In the genomic region with DNA sequence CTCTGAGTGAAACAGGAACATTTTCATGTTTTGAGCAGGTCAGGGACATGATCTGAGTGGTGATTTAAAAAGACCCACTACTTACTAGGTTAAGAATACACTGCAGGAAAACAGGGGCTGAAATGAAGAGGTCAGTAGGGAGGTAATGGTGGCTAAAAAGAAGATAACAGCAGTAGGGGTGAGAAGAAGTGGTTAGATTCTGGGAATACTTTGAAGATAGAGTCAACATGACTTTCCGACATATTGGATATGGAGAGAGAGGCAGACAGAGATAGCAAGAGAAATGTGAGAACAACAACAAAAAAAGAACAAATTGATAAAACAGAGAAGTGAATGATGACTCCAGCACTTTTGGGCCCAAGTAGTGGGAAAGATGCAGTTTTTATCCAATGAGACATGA, we compare ENCODE assay signal across 19 cellular contexts.
DNase-seq lines count a peak whose midpoint lies in the region; ATAC-seq and TF ChIP-seq lines count a peak whose summit lies in the region.
"Had no signal": no experiment of that assay in that cellular context is flagged by ENCODE, and none has a peak within 500 bp of the region (broad histone marks: within the 10 kb centered on the region; RNA-seq: fewer than 3 reads in every experiment).

No MANE protein-coding gene starts in this region.

- no peaks in the 10 kb centered on the region for H3K27me3 ChIP-seq in HCT116 (ENCODE audit: insufficient read depth, low read length)
- H3K27me3 ChIP-seq in mesendoderm (ENCODE audit: insufficient read depth, low read length, poor library complexity) = no peaks in the 10 kb centered on the region
- H3K27me3 ChIP-seq in SJCRH30 = no peaks in the 10 kb centered on the region
- H3K27me3 ChIP-seq: BLaER1 treated with 17β-estradiol and CSF1 and Interleukin-3, amounts not matched to agents 10 nM and 100 nM had no signal

- H3K56ac ChIP-seq in mesendoderm (ENCODE audit: low read length) = peak overlapping the region; percentile 75

- RAD21 ChIA-PET in HCT116 (lab: Charles Lee; ENCODE audit: low non-redundant PET in 1 of 2, low total read pairs in 2 of 2, uncharacterized antibody in 2 of 2, unreplicated experiment in 2 of 2) = interaction anchor here in 1 of 2 experiments (0.9 kb wide), 1 partner anchor 371 kb away, joined by 3 read pairs; no protein-coding TSS in a partner anchor

- POLR2A ChIA-PET in HCT116 (lab: Charles Lee) = no interaction called here

- H3K23ac ChIP-seq in mesendoderm (ENCODE audit: low read length) = no peak overlapping the region

- TF ChIP-seq POLR2A in HCT116 (IDR thresholded peaks at IDR 0.05; ENCODE audit: borderline replicate concordance, extremely low read depth, insufficient read depth, insufficient read length) = no peak

- no peak overlapping the region for H3K9ac ChIP-seq in HCT116 (ENCODE audit: low read length)
- H3K9ac ChIP-seq in mesendoderm (ENCODE audit: low read length) = peak overlapping the region; percentile 15
- H3K9ac ChIP-seq: BLaER1 treated with 17β-estradiol and CSF1 and Interleukin-3, amounts not matched to agents 10 nM and 100 nM had no signal

- no peak overlapping the region for H4K8ac ChIP-seq in mesendoderm (ENCODE audit: low read depth, low read length)

- H3K4me1 ChIP-seq in HCT116 (ENCODE audit: control insufficient read depth in 1 of 2, insufficient read depth in 2 of 2, low read length in 2 of 2) (no peaks in the 10 kb centered on the region), mesendoderm (ENCODE audit: control insufficient read depth, low read depth, low read length) (peaks cover 6% of the 10 kb centered on the region), SJCRH30 (no peaks in the 10 kb centered on the region)
- H3K4me1 ChIP-seq: BE2C had no signal

- TF ChIP-seq RAD21 in HCT116 (IDR thresholded peaks at IDR 0.05; ENCODE audit: low read depth) = no peak

- H3K27ac ChIP-seq in HCT116 (ENCODE audit: low read depth, low read length) (no peak overlapping the region), mesendoderm (ENCODE audit: low read depth, low read length) (peak overlapping the region; percentile 9), SJCRH30 (no peak overlapping the region)
- H3K27ac ChIP-seq: A549; BLaER1 treated with 17β-estradiol and CSF1 and Interleukin-3, amounts not matched to agents 10 nM and 100 nM had no signal

- no peaks in the 10 kb centered on the region for H3K9me3 ChIP-seq in HCT116 (ENCODE audit: control insufficient read depth in 1 of 2, insufficient read depth in 1 of 2, low read depth in 1 of 2, low read length in 2 of 2)
- no peaks in the 10 kb centered on the region for H3K9me3 ChIP-seq in SJCRH30 (replicated peaks)
- H3K9me3 ChIP-seq: A549; BE2C; BLaER1 treated with 17β-estradiol and CSF1 and Interleukin-3, amounts not matched to agents 10 nM and 100 nM had no signal

- no peaks in the 10 kb centered on the region for H3K9me2 ChIP-seq in HCT116 (ENCODE audit: insufficient read depth)

- H2BK15ac ChIP-seq in mesendoderm (replicated peaks; ENCODE audit: low read depth) = peak overlapping the region; percentile 59

- peak overlapping the region; percentile 91 for H2BK5ac ChIP-seq in mesendoderm (ENCODE audit: low read length)

- ATAC-seq in HCT116 = no peak

- H3K4ac ChIP-seq in mesendoderm (ENCODE audit: low read depth, low read length) = no peak overlapping the region

- intact Hi-C loops in HCT116 (cut with micrococcal nuclease) = loop anchor here (1.0 to 2.0 kb wide), 3 partner anchors 292 to 573 kb away; no protein-coding TSS in a partner anchor

- no peak overlapping the region for H2BK120ac ChIP-seq in mesendoderm (ENCODE audit: low read depth, low read length)

- H3K79me2 ChIP-seq in HCT116 (ENCODE audit: insufficient read depth, low read length) (no peaks in the 10 kb centered on the region), mesendoderm (ENCODE audit: control insufficient read depth, insufficient read depth, low read length) (no peaks in the 10 kb centered on the region)

- no peak overlapping the region for H3K18ac ChIP-seq in mesendoderm (ENCODE audit: low read length)

- no peaks in the 10 kb centered on the region for H3K79me1 ChIP-seq in mesendoderm (ENCODE audit: low read length)

- CTCF ChIA-PET in HCT116 (lab: Charles Lee) = interaction anchor here (0.7 to 2.1 kb wide), 11 partner anchors 11 to 473 kb away, joined by 3 to 32 read pairs (median 3); no protein-coding TSS in a partner anchor

- H2AK5ac ChIP-seq in mesendoderm (ENCODE audit: low read length) = peak overlapping the region; percentile 87

- no peak overlapping the region for H3K4me3 ChIP-seq in HCT116 (replicated peaks in 1 of 2; ENCODE audit: low read depth in 1 of 2, low read length in 2 of 2)
- no peak overlapping the region for H3K4me3 ChIP-seq in mesendoderm (ENCODE audit: low read length)
- H3K4me3 ChIP-seq in SJCRH30 = no peak overlapping the region
- H3K4me3 ChIP-seq: A549; BLaER1 treated with 17β-estradiol and CSF1 and Interleukin-3, amounts not matched to agents 10 nM and 100 nM; GM12878 had no signal

- H4K20me1 ChIP-seq in HCT116 (ENCODE audit: insufficient read depth) = no peaks in the 10 kb centered on the region
- H4K20me1 ChIP-seq: BLaER1 treated with 17β-estradiol and CSF1 and Interleukin-3, amounts not matched to agents 10 nM and 100 nM had no signal

- no CpG with 5 or more reads among the region's 1 CpG for WGBS in mesendoderm (ENCODE audit: extremely low coverage, insufficient coverage, low lambda C conversion rate)

- peak overlapping the region; percentile 33 for H2AFZ ChIP-seq in HCT116 (ENCODE audit: low read depth, low read length, poor library complexity, severe bottlenecking)

- BruUV-seq in HCT116 (replicated peaks; lab: Mats Ljungman, UMichigan) = no TSS peak

- H4K5ac ChIP-seq in mesendoderm (ENCODE audit: low read length) = peak overlapping the region; percentile 9

- no peak for TF ChIP-seq CTCF in HCT116 (IDR thresholded peaks at IDR 0.05 in 2 of 3, conservative IDR thresholded peaks at IDR 0.05 in 1 of 3; ENCODE audit: borderline replicate concordance in 1 of 3, insufficient read depth in 1 of 3, low read depth in 2 of 3, low read length in 2 of 3)

- DNase-seq in HCT116 (ENCODE audit: low read depth, low spot score) = no peak
- DNase-seq in OCI-M1 (lab: John Stamatoyannopoulos, UW) = peak; percentile 41
- DNase-seq in mesendoderm = peak; percentile 81
- DNase-seq in NCI-H2171 treated with DMSO at 0.1 percent for 48 hours (lab: John Stamatoyannopoulos, UW) = no peak
- DNase-seq in SJCRH30 = no peak
- DNase-seq in SHP77 treated with DMSO at 0.1 percent for 48 hours (lab: John Stamatoyannopoulos, UW) = no peak
- DNase-seq: 8988T; BE2C; CD4-positive, alpha-beta T cell; CD8-positive, alpha-beta memory T cell; DMS 273 treated with DMSO at 0.1 percent for 48 hours; DMS79; EL; GDM1; H7; HCEC 1CT had no signal

- no peak overlapping the region for H3K4me2 ChIP-seq in HCT116 (ENCODE audit: low read length)
- H3K4me2 ChIP-seq in mesendoderm (ENCODE audit: low read length) = no peak overlapping the region
- H3K4me2 ChIP-seq: A549 had no signal

- H3K36me3 ChIP-seq in HCT116 (ENCODE audit: control insufficient read depth in 1 of 2, insufficient read depth in 2 of 2, low read length in 2 of 2) = no peaks in the 10 kb centered on the region
- no peaks in the 10 kb centered on the region for H3K36me3 ChIP-seq in mesendoderm (ENCODE audit: control insufficient read depth, insufficient read depth, low read length)
- no peaks in the 10 kb centered on the region for H3K36me3 ChIP-seq in SJCRH30
- H3K36me3 ChIP-seq: BE2C; BLaER1 treated with 17β-estradiol and CSF1 and Interleukin-3, amounts not matched to agents 10 nM and 100 nM had no signal

TF ChIP-seq in HCT116, 20 proteins besides CTCF, POLR2A, EP300 and RAD21 (continues in another document):
- TF ChIP-seq SIN3A (IDR thresholded peaks at IDR 0.05; ENCODE audit: low read depth) (no peak), CEBPB (IDR thresholded peaks at IDR 0.05; ENCODE audit: low read depth) (no peak), SRF (IDR thresholded peaks at IDR 0.05; ENCODE audit: low read depth) (no peak), EZH2 (IDR thresholded peaks at IDR 0.05) (no peak), TCF7L2 (IDR thresholded peaks at IDR 0.05; ENCODE audit: borderline replicate concordance, extremely low read depth, insufficient read depth, insufficient read length) (no peak), FOSL1 (IDR thresholded peaks at IDR 0.05; ENCODE audit: low read depth) (no peak), EZH2phosphoT487 (IDR thresholded peaks at IDR 0.05; ENCODE audit: borderline replicate concordance) (no peak), EGR1 (IDR thresholded peaks at IDR 0.05; ENCODE audit: low read depth) (no peak)
- TF ChIP-seq, protein P1, sequence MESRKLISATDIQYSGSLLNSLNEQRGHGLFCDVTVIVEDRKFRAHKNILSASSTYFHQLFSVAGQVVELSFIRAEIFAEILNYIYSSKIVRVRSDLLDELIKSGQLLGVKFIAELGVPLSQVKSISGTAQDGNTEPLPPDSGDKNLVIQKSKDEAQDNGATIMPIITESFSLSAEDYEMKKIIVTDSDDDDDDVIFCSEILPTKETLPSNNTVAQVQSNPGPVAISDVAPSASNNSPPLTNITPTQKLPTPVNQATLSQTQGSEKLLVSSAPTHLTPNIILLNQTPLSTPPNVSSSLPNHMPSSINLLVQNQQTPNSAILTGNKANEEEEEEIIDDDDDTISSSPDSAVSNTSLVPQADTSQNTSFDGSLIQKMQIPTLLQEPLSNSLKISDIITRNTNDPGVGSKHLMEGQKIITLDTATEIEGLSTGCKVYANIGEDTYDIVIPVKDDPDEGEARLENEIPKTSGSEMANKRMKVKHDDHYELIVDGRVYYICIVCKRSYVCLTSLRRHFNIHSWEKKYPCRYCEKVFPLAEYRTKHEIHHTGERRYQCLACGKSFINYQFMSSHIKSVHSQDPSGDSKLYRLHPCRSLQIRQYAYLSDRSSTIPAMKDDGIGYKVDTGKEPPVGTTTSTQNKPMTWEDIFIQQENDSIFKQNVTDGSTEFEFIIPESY (IDR thresholded peaks at IDR 0.05; ENCODE audit: extremely low read depth, insufficient replicate concordance, low read length) = no peak

Comparison
In these comparisons a context has a peak if more than half of its experiments do, and no peak if none do; other contexts are left out.
1. DNase-seq: peak in OCI-M1 (single experiment) and mesendoderm (single experiment); none in HCT116 (single experiment), NCI-H2171 treated with DMSO at 0.1 percent for 48 hours (single experiment), SJCRH30 (0 of 2) and SHP77 treated with DMSO at 0.1 percent for 48 hours (single experiment).